25 cellular contexts compared by ENCODE assay signal in the genomic region with DNA sequence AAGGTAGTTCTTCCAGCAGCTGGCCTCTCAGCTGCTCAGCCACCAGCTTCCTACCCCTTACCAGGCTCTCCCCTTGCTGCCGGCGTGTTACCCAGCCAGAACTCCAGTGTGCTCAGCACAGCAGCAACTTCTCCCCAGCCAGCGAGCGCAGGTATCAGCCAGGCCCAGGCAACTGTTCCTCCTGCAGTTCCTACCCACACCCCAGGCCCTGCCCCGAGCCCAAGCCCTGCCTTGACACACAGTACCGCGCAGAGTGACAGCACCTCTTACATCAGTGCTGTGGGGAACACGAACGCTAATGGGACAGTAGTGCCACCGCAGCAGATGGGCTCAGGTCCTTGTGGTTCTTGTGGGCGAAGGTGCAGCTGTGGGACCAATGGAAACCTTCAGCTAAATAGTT. TPM values are rescaled to one million over a fixed set of nuclear protein-coding genes. Genes with fewer than 3 reads are reported as not detected.
DNase-seq lines count a peak whose midpoint lies in the region; ATAC-seq, FAIRE-seq and TF ChIP-seq lines count a peak whose summit lies in the region.
"Had no signal": no experiment of that assay in that cellular context is flagged by ENCODE, and none has a peak within 500 bp of the region (broad histone marks: within the 10 kb centered on the region; RNA-seq: fewer than 3 reads in every experiment).

No MANE protein-coding gene starts in this region.

- no peaks in the 10 kb centered on the region for H3K27me3 ChIP-seq in HepG2 (ENCODE audit: control insufficient read depth in 1 of 2, insufficient read depth in 2 of 2, low read length in 2 of 2)
- H3K27me3 ChIP-seq in trophoblast cell (ENCODE audit: insufficient read depth, low read length) = no peaks in the 10 kb centered on the region
- H3K27me3 ChIP-seq: BLaER1 had no signal

- no TSS peak for BruUV-seq in HepG2 (replicated peaks; lab: Mats Ljungman, UMichigan)

- H2BK5ac ChIP-seq in trophoblast cell (ENCODE audit: low read depth, low read length, poor library complexity) = no peak overlapping the region

- no peaks in the 10 kb centered on the region for H3K27me3 Mint-ChIP-seq in activated CD4-positive, alpha-beta T cell treated with anti-CD3 and anti-CD28 coated beads, Interleukin-2, amount 10 ng/mL, durations not matched to agents 24 days and 14 days
- H3K27me3 Mint-ChIP-seq in T-helper 17 cell = no peaks in the 10 kb centered on the region
- H3K27me3 Mint-ChIP-seq in stimulated activated naive B cell treated with anti-CD40 and anti-IgM and Interleukin-4, amounts not matched to agents 10 μg/mL and 1 μg/mL and 100 μg/mL, for 72 hours = no peaks in the 10 kb centered on the region
- H3K27me3 Mint-ChIP-seq: CD4-positive, alpha-beta memory T cell had no signal

- 96% methylated on average over 7 of the region's 11 CpGs for WGBS in HepG2 (ENCODE audit: low lambda C conversion rate)
- no CpG with 5 or more reads among the region's 11 CpGs for WGBS in trophoblast cell (ENCODE audit: extremely low coverage, insufficient coverage, insufficient read length)

- H2AFZ ChIP-seq in HepG2 (ENCODE audit: low read length) (no peak overlapping the region), trophoblast cell (ENCODE audit: insufficient read depth, low read length, poor library complexity) (no peak overlapping the region)
- H2AFZ ChIP-seq: GM23338 had no signal

- H3K27ac ChIP-seq in HepG2 (ENCODE audit: extremely low read length, insufficient read depth, low read length) (no peak overlapping the region), trophoblast cell (ENCODE audit: low read depth, low read length) (no peak overlapping the region)
- H3K27ac ChIP-seq: 22Rv1, A549, BLaER1, HL-60 had no signal

- H3K79me1 ChIP-seq in trophoblast cell (ENCODE audit: low read length) = no peaks in the 10 kb centered on the region

- ATAC-seq in T-helper 17 cell (no peak), HepG2 (peak; percentile 50), HG02852 (IDR thresholded peaks at IDR 0.05; ENCODE audit: unreplicated experiment) (no peak), HG03432 (IDR thresholded peaks at IDR 0.05; ENCODE audit: unreplicated experiment) (no peak)
- no peak for ATAC-seq in stimulated activated naive B cell treated with anti-CD40 and anti-IgM and Interleukin-4, amounts not matched to agents 10 μg/mL and 1 μg/mL and 100 μg/mL, for 72 hours (replicated peaks)
- ATAC-seq: A549, GM23338, HCT116 had no signal

- in situ Hi-C loops in HepG2 (cut with HindIII; ENCODE audit: extremely low pct_ligation_motif_present, low pct_unique_long_range_greater_than_20kb) = no loop called here

- no peak overlapping the region for H2BK12ac ChIP-seq in trophoblast cell (ENCODE audit: low read length)

- TF ChIP-seq POLR2A in HepG2 (IDR thresholded peaks at IDR 0.05; ENCODE audit: insufficient read depth in 1 of 2, low read depth in 2 of 2, low read length in 2 of 2) = no peak

- no peak for TF ChIP-seq RAD21 in HepG2 (CRISPR knock-in tag; IDR thresholded peaks at IDR 0.05)

- H3K14ac ChIP-seq in trophoblast cell (ENCODE audit: low read length) = no peak overlapping the region

- H3K9ac ChIP-seq in HepG2 (ENCODE audit: insufficient read depth, low read depth, low read length) (no peak overlapping the region), trophoblast cell (ENCODE audit: low read length) (no peak overlapping the region)
- H3K9ac ChIP-seq: BLaER1 had no signal

- no peaks in the 10 kb centered on the region; the same call in 1 of the 2 replicates for H4K20me1 ChIP-seq in HepG2 (ENCODE audit: insufficient read depth, low read length)
- H4K20me1 ChIP-seq: BLaER1 had no signal

- no peak overlapping the region for H3K4ac ChIP-seq in trophoblast cell (ENCODE audit: low read depth, low read length)

- no peaks in the 10 kb centered on the region for H3K9me3 Mint-ChIP-seq in activated CD4-positive, alpha-beta T cell treated with anti-CD3 and anti-CD28 coated beads, Interleukin-2, amount 10 ng/mL, durations not matched to agents 24 days and 14 days
- H3K9me3 Mint-ChIP-seq in stimulated activated naive B cell treated with anti-CD40 and anti-IgM and Interleukin-4, amounts not matched to agents 10 μg/mL and 1 μg/mL and 100 μg/mL, for 72 hours = no peaks in the 10 kb centered on the region
- H3K9me3 Mint-ChIP-seq: GM23338, HFFc6 had no signal

- H3K4me3 ChIP-seq in HepG2 (replicated peaks in 1 of 3; ENCODE audit: insufficient read depth in 1 of 3, low read depth in 2 of 3, low read length in 3 of 3) = no peak overlapping the region
- H3K4me3 ChIP-seq in trophoblast cell (ENCODE audit: low read depth, low read length) = no peak overlapping the region
- H3K4me3 ChIP-seq: A549, BLaER1, GM23338 had no signal

- FAIRE-seq in HepG2 (lab: Jason Lieb, UNC) = no peak
- FAIRE-seq: A549, GM12892, GM18507 had no signal

- intact Hi-C loops in activated CD4-positive, alpha-beta T cell treated with anti-CD3 and anti-CD28 coated beads, Interleukin-2, amount 10 ng/mL, durations not matched to agents 24 days and 14 days (cut with micrococcal nuclease) = loop anchor here (5.0 kb wide), 1 partner anchor 47 kb away; no protein-coding TSS in a partner anchor
- intact Hi-C loops in HepG2 (cut with micrococcal nuclease; ENCODE audit: unreplicated experiment) = no loop called here

- H3K23ac ChIP-seq in trophoblast cell (ENCODE audit: low read length) = no peak overlapping the region

- H4K91ac ChIP-seq in trophoblast cell (ENCODE audit: low read depth, low read length) = no peak overlapping the region

- no peak overlapping the region for H4K12ac ChIP-seq in trophoblast cell (ENCODE audit: low read depth, low read length)

- no peak overlapping the region for H3K18ac ChIP-seq in trophoblast cell (ENCODE audit: low read length)

- H2BK120ac ChIP-seq in trophoblast cell (ENCODE audit: insufficient read depth, low read length, poor library complexity) = no peak overlapping the region

- H3K4me3 Mint-ChIP-seq in activated CD4-positive, alpha-beta T cell treated with anti-CD3 and anti-CD28 coated beads, Interleukin-2, amount 10 ng/mL, durations not matched to agents 24 days and 14 days = no peak overlapping the region
- H3K4me3 Mint-ChIP-seq in T-helper 17 cell = peak overlapping the region; percentile 60
- no peak overlapping the region for H3K4me3 Mint-ChIP-seq in stimulated activated naive B cell treated with anti-CD40 and anti-IgM and Interleukin-4, amounts not matched to agents 10 μg/mL and 1 μg/mL and 100 μg/mL, for 72 hours
- H3K4me3 Mint-ChIP-seq: CD14-positive monocyte; CD4-positive, alpha-beta memory T cell; GM23338; HFFc6 had no signal

- no peak for TF ChIP-seq EP300 in HepG2 (IDR thresholded peaks at IDR 0.05; ENCODE audit: low read depth in 2 of 2, low read length in 2 of 2)
- TF ChIP-seq EP300 in HepG2 (CRISPR knock-in tag; IDR thresholded peaks at IDR 0.05; ENCODE audit: borderline replicate concordance) = no peak

- H2AK5ac ChIP-seq in trophoblast cell (ENCODE audit: low read length) = no peak overlapping the region

- H3K27ac Mint-ChIP-seq in activated CD4-positive, alpha-beta T cell treated with anti-CD3 and anti-CD28 coated beads, Interleukin-2, amount 10 ng/mL, durations not matched to agents 24 days and 14 days = peak overlapping the region; percentile 42
- peak overlapping the region; percentile 62 for H3K27ac Mint-ChIP-seq in T-helper 17 cell
- peak overlapping the region; percentile 26 for H3K27ac Mint-ChIP-seq in stimulated activated naive B cell treated with anti-CD40 and anti-IgM and Interleukin-4, amounts not matched to agents 10 μg/mL and 1 μg/mL and 100 μg/mL, for 72 hours
- H3K27ac Mint-ChIP-seq: GM23338, HFFc6 had no signal

- H3K9me3 ChIP-seq in T-helper 17 cell (ENCODE audit: control insufficient read depth, low read length, poor library complexity, severe bottlenecking) (no peaks in the 10 kb centered on the region), HepG2 (ENCODE audit: low read length) (no peaks in the 10 kb centered on the region), trophoblast cell (ENCODE audit: insufficient read depth, low read depth, low read length) (no peaks in the 10 kb centered on the region)
- H3K9me3 ChIP-seq: A549 had no signal

- peaks cover 4% of the 10 kb centered on the region for H3K79me2 ChIP-seq in HepG2 (ENCODE audit: insufficient read depth, low read length)
- no peaks in the 10 kb centered on the region for H3K79me2 ChIP-seq in trophoblast cell (ENCODE audit: control insufficient read depth, insufficient read depth, low read length, poor library complexity)

- peaks cover 76% of the 10 kb centered on the region for H3K36me3 Mint-ChIP-seq in activated CD4-positive, alpha-beta T cell treated with anti-CD3 and anti-CD28 coated beads, Interleukin-2, amount 10 ng/mL, durations not matched to agents 24 days and 14 days (ENCODE audit: low read depth)
- peaks cover 17% of the 10 kb centered on the region for H3K36me3 Mint-ChIP-seq in T-helper 17 cell (ENCODE audit: low read depth)
- H3K36me3 Mint-ChIP-seq in stimulated activated naive B cell treated with anti-CD40 and anti-IgM and Interleukin-4, amounts not matched to agents 10 μg/mL and 1 μg/mL and 100 μg/mL, for 72 hours = peaks cover 51 to 77% of the 10 kb centered on the region in 2 donors

- H3K4me2 ChIP-seq in HepG2 (ENCODE audit: low read depth, low read length) (no peak overlapping the region), trophoblast cell (ENCODE audit: low read length) (no peak overlapping the region)
- H3K4me2 ChIP-seq: A549, BLaER1, GM23338 had no signal

- TF ChIP-seq CTCF in HepG2 (CRISPR knock-in tag; IDR thresholded peaks at IDR 0.05) = no peak

- no peak overlapping the region for H4K8ac ChIP-seq in trophoblast cell (ENCODE audit: low read depth, low read length)

- no peaks in the 10 kb centered on the region for H3K4me1 ChIP-seq in HepG2 (ENCODE audit: insufficient read depth, low read length)
- no peaks in the 10 kb centered on the region for H3K4me1 ChIP-seq in trophoblast cell (ENCODE audit: control insufficient read depth in 1 of 2, insufficient read depth in 2 of 2, low read length in 2 of 2)
- H3K4me1 ChIP-seq: A549 had no signal

- no peak for DNase-seq in activated CD4-positive, alpha-beta T cell treated with anti-CD3 and anti-CD28 coated beads, Interleukin-2, amount 10 ng/mL, durations not matched to agents 24 days and 14 days
- no peak for DNase-seq in activated CD4-positive, alpha-beta T cell treated with anti-CD3 and anti-CD28 coated beads, Interleukin-2, amount 50 U/mL, for 48 hours
- DNase-seq in T-helper 17 cell = no peak
- DNase-seq in HepG2 (ENCODE audit: low spot score) = no peak
- DNase-seq in stimulated activated naive B cell treated with anti-CD40 and anti-IgM and Interleukin-4, amounts not matched to agents 10 μg/mL and 1 μg/mL and 100 μg/mL, for 72 hours = no peak
- DNase-seq in trophoblast cell = no peak
- DNase-seq: AML-193; CD4-positive, alpha-beta memory T cell; DMS153; DMS79; GDM1; H7; HFFc6; IMR-90 had no signal

- peaks cover 33 to 89% of the 10 kb centered on the region in 2 experiments for H3K36me3 ChIP-seq in HepG2 (replicated peaks in 1 of 2; ENCODE audit: control insufficient read depth in 1 of 2, insufficient read depth in 2 of 2, low read length in 2 of 2)
- H3K36me3 ChIP-seq in trophoblast cell (ENCODE audit: control insufficient read depth in 1 of 2, insufficient read depth in 2 of 2, low read length in 2 of 2) = peaks cover 14 to 21% of the 10 kb centered on the region in 2 experiments

- peaks cover 31% of the 10 kb centered on the region for H3K4me1 Mint-ChIP-seq in activated CD4-positive, alpha-beta T cell treated with anti-CD3 and anti-CD28 coated beads, Interleukin-2, amount 10 ng/mL, durations not matched to agents 24 days and 14 days
- peaks cover 11% of the 10 kb centered on the region for H3K4me1 Mint-ChIP-seq in T-helper 17 cell
- H3K4me1 Mint-ChIP-seq in stimulated activated naive B cell treated with anti-CD40 and anti-IgM and Interleukin-4, amounts not matched to agents 10 μg/mL and 1 μg/mL and 100 μg/mL, for 72 hours = peaks cover 10 to 15% of the 10 kb centered on the region in 2 donors

- POLR2A ChIA-PET in HepG2 (lab: Yijun Ruan, JAX) = no interaction called here

- CTCF ChIA-PET in HepG2 (lab: Yijun Ruan, JAX; ENCODE audit: low intra/inter-chr PET ratio, low total read pairs) = no interaction called here

RNA-seq across cellular contexts. Expression of gene ZCCHC2, which starts 52.0 kb away (rescaled TPM):
- total RNA-seq in activated CD4-positive, alpha-beta T cell treated with anti-CD3 and anti-CD28 coated beads, Interleukin-2, amount 10 ng/mL, durations not matched to agents 24 days and 14 days = 47.0 and 52.8 TPM in 2 replicates
- total RNA-seq in T-helper 17 cell = 10 to 100 TPM; 69.3 to 71.5 TPM
- 76.1 and 76.5 TPM in 2 replicates for total RNA-seq in HepG2 (2016; rRNA removed; fragmentation: Illumina TruSeq; extraction: Trizol)
- 177 and 189 TPM in 2 replicates for total RNA-seq in HepG2 (2016; cell fraction: cytosol; rRNA removed; fragmentation: Illumina TruSeq; extraction: Trizol; ENCODE audit: low read depth)
- total RNA-seq in HepG2 (2016; cell fraction: insoluble cytoplasmic fraction; rRNA removed; fragmentation: Illumina TruSeq; extraction: Trizol) = 71.7 and 74.4 TPM in 2 replicates
- total RNA-seq in HepG2 (2016; cell fraction: membrane; rRNA removed; fragmentation: Illumina TruSeq; extraction: Trizol) = 60.3 and 72.3 TPM in 2 replicates
- 106 and 120 TPM in 2 replicates for total RNA-seq in HepG2 (2016; cell fraction: nucleus; rRNA removed; fragmentation: Illumina TruSeq; extraction: Trizol)
- 52.2 and 62.5 TPM in 2 replicates for polyA plus RNA-seq in HepG2 (2011; rRNA removed)
- 39.3 and 44.4 TPM in 2 replicates for polyA plus RNA-seq in HepG2 (2011; cell fraction: cytosol; rRNA removed)
- polyA plus RNA-seq in HepG2 (2011; cell fraction: nucleus; rRNA removed) = 79.8 and 99.4 TPM in 2 replicates
- polyA plus RNA-seq in HepG2 (2012) = 25.6 and 27.8 TPM in 2 replicates
- polyA plus RNA-seq in HepG2 (2016; cell fraction: cytosol; fragmentation: Illumina TruSeq; extraction: Trizol; ENCODE audit: low read depth) = 4.7 and 5.0 TPM in 2 replicates
- 53.3 and 60.9 TPM in 2 replicates for polyA plus RNA-seq in HepG2 (2016; cell fraction: insoluble cytoplasmic fraction; fragmentation: Illumina TruSeq; extraction: Trizol; ENCODE audit: low read depth)
- 13.0 and 14.6 TPM in 2 replicates for polyA plus RNA-seq in HepG2 (2016; cell fraction: membrane; fragmentation: Illumina TruSeq; extraction: Trizol; ENCODE audit: low read depth)
- polyA plus RNA-seq in HepG2 (2016; cell fraction: nucleus; fragmentation: Illumina TruSeq; extraction: Trizol; ENCODE audit: insufficient read depth, low read depth) = 129 and 143 TPM in 2 replicates
- polyA minus RNA-seq in HepG2 (2011; rRNA and poly(A)+ RNA removed; ENCODE audit: low replicate concordance) = 58.0 and 138 TPM in 2 replicates
- 42.1 and 44.2 TPM in 2 replicates for polyA minus RNA-seq in HepG2 (2011; cell fraction: cytosol; rRNA and poly(A)+ RNA removed)
- polyA minus RNA-seq in HepG2 (2011; cell fraction: nucleus; rRNA and poly(A)+ RNA removed) = 164 and 187 TPM in 2 replicates
- polyA plus RNA-seq in trophoblast cell (2013) = 7.3 and 7.9 TPM in 2 replicates
